In genomic region chr15:40951764-40952163, GRCh38 we compare ENCODE assay signal across 14 cellular contexts. TPM values are rescaled to one million over a fixed set of nuclear protein-coding genes. Genes with fewer than 3 reads are reported as not detected.
DNase-seq lines count a peak whose midpoint lies in the region; ATAC-seq, FAIRE-seq and TF ChIP-seq lines count a peak whose summit lies in the region.
"Had no signal": no experiment of that assay in that cellular context is flagged by ENCODE, and none has a peak within 500 bp of the region (broad histone marks: within the 10 kb centered on the region; RNA-seq: fewer than 3 reads in every experiment).

No MANE protein-coding gene starts in this region.

- no peak for ATAC-seq in activated T-cell treated with anti-CD3 and anti-CD28 coated beads, Interleukin-2, amount 50 U/mL, for 4 hours
- ATAC-seq in HG03139 (IDR thresholded peaks at IDR 0.05; ENCODE audit: unreplicated experiment), result no peak
- no peak for ATAC-seq in GM18861 (IDR thresholded peaks at IDR 0.05; ENCODE audit: unreplicated experiment)
- ATAC-seq: stimulated activated naive B cell treated with anti-CD40 and anti-IgM and Interleukin-4, amounts not matched to agents 10 μg/mL and 1 μg/mL and 100 μg/mL, for 72 hours had no signal

- H3K27ac Mint-ChIP-seq in astrocyte (ENCODE audit: unreplicated experiment) (peak overlapping the region; percentile 98), neural progenitor cell (no peak overlapping the region)

- no peak for TF ChIP-seq CTCF in OCI-LY1 (IDR thresholded peaks at IDR 0.05; ENCODE audit: low read length)
- no peak for TF ChIP-seq CTCF in astrocyte (IDR thresholded peaks at IDR 0.05; ENCODE audit: insufficient read depth, low read depth, low read length)
- TF ChIP-seq CTCF in neural progenitor cell (IDR thresholded peaks at IDR 0.05), result no peak
- no peak for TF ChIP-seq CTCF in spleen (IDR thresholded peaks at IDR 0.05 in 8 of 11, conservative IDR thresholded peaks at IDR 0.05 in 3 of 11)

- peak overlapping the region; percentile 93 for H3K4me3 Mint-ChIP-seq in activated T-cell treated with anti-CD3 and anti-CD28 coated beads, Interleukin-2, amount 50 U/mL, for 4 hours
- peak overlapping the region; percentile 78 for H3K4me3 Mint-ChIP-seq in astrocyte (ENCODE audit: unreplicated experiment)
- H3K4me3 Mint-ChIP-seq in neural progenitor cell, result peak overlapping the region; percentile 93

- H3K9me2 ChIP-seq in OCI-LY1 (ENCODE audit: low read depth, low read length), result no peaks in the 10 kb centered on the region

- no peaks in the 10 kb centered on the region for H3K27me3 ChIP-seq in OCI-LY1 (ENCODE audit: insufficient read depth, low read length)
- no peaks in the 10 kb centered on the region for H3K27me3 ChIP-seq in astrocyte (ENCODE audit: insufficient read depth, low read length)
- H3K27me3 ChIP-seq in neural progenitor cell, result peaks cover 17% of the 10 kb centered on the region
- peaks cover 0 to 5% (median 0%) of the 10 kb centered on the region in 7 donors for H3K27me3 ChIP-seq in spleen (replicated peaks in 1 of 7)
- H3K27me3 ChIP-seq: vagina had no signal

- H3K27me3 Mint-ChIP-seq in activated T-cell treated with anti-CD3 and anti-CD28 coated beads, Interleukin-2, amount 50 U/mL, for 4 hours (ENCODE audit: low read depth), result no peaks in the 10 kb centered on the region
- H3K27me3 Mint-ChIP-seq in astrocyte (ENCODE audit: low read depth, unreplicated experiment) (peaks cover 16% of the 10 kb centered on the region), neural progenitor cell (ENCODE audit: insufficient read depth, low read depth) (peaks cover 22% of the 10 kb centered on the region)

- H3K4me3 ChIP-seq in OCI-LY1 (ENCODE audit: low read depth, low read length, poor library complexity, severe bottlenecking) (no peak overlapping the region), astrocyte (ENCODE audit: insufficient read depth, low read depth, low read length) (no peak overlapping the region), neural progenitor cell (no peak overlapping the region), spleen (no peak overlapping the region)

- no peak for TF ChIP-seq POLR2A in spleen (IDR thresholded peaks at IDR 0.05)

- H3K4me1 ChIP-seq in OCI-LY1 (ENCODE audit: insufficient read depth, low read length, severe bottlenecking) (peaks cover 20% of the 10 kb centered on the region), astrocyte (ENCODE audit: insufficient read depth, low read length) (peaks cover 10% of the 10 kb centered on the region), neural progenitor cell (peaks cover 4% of the 10 kb centered on the region), spleen (peaks cover 8 to 25% (median 17%) of the 10 kb centered on the region in 6 donors)

- H3K36me3 Mint-ChIP-seq in activated T-cell treated with anti-CD3 and anti-CD28 coated beads, Interleukin-2, amount 50 U/mL, for 4 hours (ENCODE audit: insufficient read depth), result peaks cover 10% of the 10 kb centered on the region
- H3K36me3 Mint-ChIP-seq in astrocyte (ENCODE audit: low read depth, unreplicated experiment) (peaks cover 13% of the 10 kb centered on the region), neural progenitor cell (peaks cover 3% of the 10 kb centered on the region)

- intact Hi-C loops in spleen (cut with DNase I; ENCODE audit: low total_unique reads), result no loop called here

- H3K4me2 ChIP-seq in OCI-LY1 (ENCODE audit: low read length) (peak overlapping the region; percentile 79; the same call in 1 of the 2 replicates), astrocyte (ENCODE audit: low read length) (no peak overlapping the region), neural progenitor cell (no peak overlapping the region)

- H3K27ac ChIP-seq in OCI-LY1 (ENCODE audit: low read depth, low read length, poor library complexity, severe bottlenecking) (no peak overlapping the region), astrocyte (ENCODE audit: low read depth, low read length) (no peak overlapping the region), neural progenitor cell (no peak overlapping the region), spleen (no peak overlapping the region)
- H3K27ac ChIP-seq: vagina had no signal

- H3K9me3 ChIP-seq in OCI-LY1 (ENCODE audit: low read length) (no peaks in the 10 kb centered on the region), astrocyte (ENCODE audit: insufficient read depth, low read depth, low read length) (no peaks in the 10 kb centered on the region), neural progenitor cell (ENCODE audit: low read depth) (no peaks in the 10 kb centered on the region), spleen (no peaks in the 10 kb centered on the region)
- H3K9me3 ChIP-seq: vagina had no signal

- H3F3A ChIP-seq in OCI-LY1 (ENCODE audit: insufficient read depth, low read length) (no peaks in the 10 kb centered on the region), neural progenitor cell (ENCODE audit: low read depth) (peaks cover 13% of the 10 kb centered on the region)

- H3K36me3 ChIP-seq in OCI-LY1 (ENCODE audit: insufficient read depth, low read length), result no peaks in the 10 kb centered on the region; the same call in 1 of the 2 replicates
- H3K36me3 ChIP-seq in astrocyte (ENCODE audit: insufficient read depth, low read length), result no peaks in the 10 kb centered on the region
- no peaks in the 10 kb centered on the region for H3K36me3 ChIP-seq in neural progenitor cell
- H3K36me3 ChIP-seq in spleen, result no peaks in the 10 kb centered on the region
- H3K36me3 ChIP-seq: vagina had no signal

- H3K9me3 Mint-ChIP-seq in activated T-cell treated with anti-CD3 and anti-CD28 coated beads, Interleukin-2, amount 50 U/mL, for 4 hours, result no peaks in the 10 kb centered on the region
- peaks cover 4% of the 10 kb centered on the region for H3K9me3 Mint-ChIP-seq in astrocyte (ENCODE audit: unreplicated experiment)
- H3K9me3 Mint-ChIP-seq in neural progenitor cell, result no peaks in the 10 kb centered on the region
- H3K9me3 Mint-ChIP-seq: stimulated activated naive B cell treated with anti-CD40 and anti-IgM and Interleukin-4, amounts not matched to agents 10 μg/mL and 1 μg/mL and 100 μg/mL, for 72 hours had no signal

- no peak overlapping the region for H2AFZ ChIP-seq in OCI-LY1 (ENCODE audit: low read length)
- no peak overlapping the region for H2AFZ ChIP-seq in astrocyte (ENCODE audit: low read depth, low read length)
- H2AFZ ChIP-seq in neural progenitor cell (replicated peaks), result no peak overlapping the region

- no peaks in the 10 kb centered on the region for H3K79me2 ChIP-seq in OCI-LY1 (ENCODE audit: insufficient read depth, low read length)
- no peaks in the 10 kb centered on the region for H3K79me2 ChIP-seq in astrocyte (ENCODE audit: insufficient read depth, low read length)
- H3K79me2 ChIP-seq in neural progenitor cell (ENCODE audit: low read depth), result no peaks in the 10 kb centered on the region

- peaks cover 20% of the 10 kb centered on the region for H3K4me1 Mint-ChIP-seq in activated T-cell treated with anti-CD3 and anti-CD28 coated beads, Interleukin-2, amount 50 U/mL, for 4 hours (ENCODE audit: low read depth)
- H3K4me1 Mint-ChIP-seq in astrocyte (ENCODE audit: low read depth, unreplicated experiment), result peaks cover 18% of the 10 kb centered on the region
- peaks cover 12% of the 10 kb centered on the region for H3K4me1 Mint-ChIP-seq in neural progenitor cell

- WGBS in spleen, 5 donors, result 91 to 96% (median 94%) methylated on average over 4 of the region's 4 CpGs

- no peak overlapping the region for H3K9ac ChIP-seq in OCI-LY1 (ENCODE audit: low read length)
- no peak overlapping the region for H3K9ac ChIP-seq in astrocyte (ENCODE audit: low read length)
- no peak overlapping the region for H3K9ac ChIP-seq in neural progenitor cell

- DNase-seq in activated T-cell treated with anti-CD3 and anti-CD28 coated beads, Interleukin-2, amount 50 U/mL, for 4 hours, result no peak
- no peak for DNase-seq in activated T-cell treated with anti-CD3 and anti-CD28 coated beads, Interleukin-2, amount 50 U/mL, for 48 hours
- DNase-seq in astrocyte (ENCODE audit: low read depth), result no peak
- no peak for DNase-seq in neural progenitor cell (ENCODE audit: low spot score)
- DNase-seq in spleen, result no peak
- DNase-seq: activated CD4-positive, alpha-beta T cell treated with anti-CD3 and anti-CD28 coated beads for 4 hours; DMS79; NK-92 treated with Interleukin-12 subunit alpha and Interleukin-12 subunit beta, amount 100 ng/mL, for 24 hours; stimulated activated CD4-positive, alpha-beta T cell treated with anti-CD3 and anti-CD28 coated beads, Interleukin-4, amount 100 ng/mL, for 1 hour; stimulated activated naive B cell treated with anti-CD40 and anti-IgM and Interleukin-4, amounts not matched to agents 10 μg/mL and 1 μg/mL and 100 μg/mL, for 72 hours had no signal

- H4K20me1 ChIP-seq in OCI-LY1 (ENCODE audit: insufficient read depth, low read length) (no peaks in the 10 kb centered on the region), astrocyte (ENCODE audit: insufficient read depth, low read length) (peaks cover 8% of the 10 kb centered on the region), neural progenitor cell (ENCODE audit: low read depth) (no peaks in the 10 kb centered on the region)

- no peak for FAIRE-seq in astrocyte (lab: Jason Lieb, UNC)

RNA-seq across cellular contexts. Expression of gene CHAC1, which starts 1.5 kb away (rescaled TPM):
- 10 to 100 TPM; 12.0 to 31.3 (median 20.8) TPM for total RNA-seq in activated T-cell treated with anti-CD3 and anti-CD28 coated beads, Interleukin-2, amount 50 U/mL, for 4 hours
- total RNA-seq in astrocyte (55.9 and 70.8 TPM in 2 replicates), neural progenitor cell (ENCODE audit: low replicate concordance) (2.4 and 4.8 TPM in 2 replicates), spleen (1 to 10 TPM in 6 of 7 donors, under 1 TPM in 1; 0.92 to 5.5 (median 1.7) TPM)
- 1 to 10 TPM in 2 of 3 donors, under 1 TPM in 1; 0.39 to 1.5 (median 1.1) TPM for polyA plus RNA-seq in spleen

RNA-seq across cellular contexts. Expression of gene DLL4, which starts 22.6 kb away (rescaled TPM):
- total RNA-seq in activated T-cell treated with anti-CD3 and anti-CD28 coated beads, Interleukin-2, amount 50 U/mL, for 4 hours, result under 1 TPM; 0.05 to 0.38 (median 0.37) TPM
- 0.09 and 0.29 TPM in 2 replicates for total RNA-seq in astrocyte
- total RNA-seq in neural progenitor cell (ENCODE audit: low replicate concordance), result 0.12 TPM in 1 of 2 replicates, not detected in the other
- total RNA-seq in spleen, result 10 to 100 TPM in 5 of 7 donors, 1 to 10 TPM in 2; 7.6 to 26.3 (median 11.0) TPM
- 1 to 10 TPM; 1.2 to 5.0 (median 2.3) TPM for polyA plus RNA-seq in spleen

RNA-seq across cellular contexts. Expression of gene VPS18, which starts 57.5 kb away (rescaled TPM):
- total RNA-seq in activated T-cell treated with anti-CD3 and anti-CD28 coated beads, Interleukin-2, amount 50 U/mL, for 4 hours, result 10 to 100 TPM; 15.9 to 16.7 (median 16.4) TPM
- total RNA-seq in astrocyte (35.8 and 37.6 TPM in 2 replicates), neural progenitor cell (ENCODE audit: low replicate concordance) (8.0 and 22.2 TPM in 2 replicates), spleen (10 to 100 TPM; 18.6 to 29.1 (median 25.3) TPM)
- polyA plus RNA-seq in spleen, result 10 to 100 TPM in 1 of 3 donors, 1 to 10 TPM in 2; 7.2 to 15.8 (median 7.4) TPM
